Comparison of ENCODE assay signal across 3 cellular contexts in the genomic region with DNA sequence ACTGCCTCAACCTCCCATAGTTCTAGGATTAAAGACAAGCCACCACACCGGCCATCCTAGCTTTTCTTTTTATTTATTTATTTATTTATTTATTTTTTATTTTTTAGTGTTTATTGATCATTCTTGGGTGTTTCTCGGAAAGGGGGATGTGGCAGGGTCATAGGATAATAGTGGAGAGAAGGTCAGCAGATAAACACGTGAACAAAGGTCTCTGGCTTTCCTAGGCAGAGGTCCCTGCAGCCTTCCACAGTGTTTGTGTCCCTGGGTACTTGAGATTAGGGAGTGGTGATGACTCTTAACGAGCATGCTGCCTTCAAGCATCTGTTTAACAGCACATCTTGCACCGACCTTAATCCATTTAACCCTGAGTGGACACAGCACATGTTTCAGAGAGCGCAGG. TPM values are rescaled to one million over a fixed set of nuclear protein-coding genes. Genes with fewer than 3 reads are reported as not detected.
"Had no signal": no experiment of that assay in that cellular context is flagged by ENCODE, and none has a peak within 500 bp of the region (broad histone marks: within the 10 kb centered on the region; RNA-seq: fewer than 3 reads in every experiment).

No MANE protein-coding gene starts in this region.

RNA-seq across cellular contexts. Expression of a gene that starts 58.0 kb away (rescaled TPM):
- total RNA-seq: GM23248, H7, HFFc6 had no signal
- polyA plus RNA-seq: GM23248 had no signal
